In the genomic region with DNA sequence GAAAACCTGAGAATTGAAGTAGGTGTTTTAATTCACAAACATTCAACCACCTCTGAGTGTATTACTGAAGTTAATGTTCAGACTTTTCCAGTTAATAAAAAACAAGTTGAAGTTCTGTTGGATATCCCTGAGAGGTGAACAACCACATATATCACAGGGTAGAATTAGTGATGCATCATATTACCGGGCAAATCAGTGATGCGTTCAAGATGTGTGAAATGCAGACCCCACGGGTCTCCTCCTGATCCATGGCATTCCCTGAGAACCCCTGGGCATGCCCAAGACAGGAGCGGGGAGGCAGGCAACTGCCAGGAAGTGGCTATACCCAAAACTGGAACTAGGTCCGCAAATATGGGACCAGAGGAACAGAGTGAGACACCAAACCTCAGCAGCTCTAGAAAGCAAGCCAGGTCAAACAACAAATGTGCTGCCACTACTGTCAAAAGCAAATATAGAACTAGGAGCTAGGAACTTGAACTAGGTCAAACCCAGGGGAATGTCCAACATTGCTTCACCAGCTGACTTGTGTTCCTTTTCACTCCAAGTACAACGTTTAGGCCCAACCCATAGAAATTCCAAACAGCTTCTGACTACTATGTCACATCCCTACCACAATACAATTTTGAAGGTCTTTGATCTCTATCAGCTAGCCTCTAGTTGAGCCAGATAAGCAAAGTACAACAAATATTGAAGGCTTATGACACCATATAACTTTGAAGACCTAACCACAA, we compare ENCODE assay signal across 1 cellular context.
TF ChIP-seq lines count a peak whose summit lies in the region.

No MANE protein-coding gene starts in this region.

TF ChIP-seq in HepG2, 621 proteins besides CTCF, POLR2A, EP300 and RAD21 (continued from another document and continues in another):
- TF ChIP-seq ZNF597 (CRISPR knock-in tag; IDR thresholded peaks at IDR 0.05) (no peak), GATA4 (IDR thresholded peaks at IDR 0.05; ENCODE audit: borderline replicate concordance, low read depth) (peak; percentile 86), NBN (conservative IDR thresholded peaks at IDR 0.05) (no peak), ERF (CRISPR knock-in tag; IDR thresholded peaks at IDR 0.05) (peak; percentile 47; the same call in 1 of the 2 replicates), ARID3A (IDR thresholded peaks at IDR 0.05; ENCODE audit: low read depth, low read length) (peak; percentile 58; the same call in 1 of the 2 replicates), RARA (CRISPR knock-in tag; IDR thresholded peaks at IDR 0.05) (peak; percentile 98), SP140L (CRISPR knock-in tag; IDR thresholded peaks at IDR 0.05; ENCODE audit: borderline replicate concordance) (0 out of 2 replicates have a peak, but pooled peaks have one; percentile 44), KDM3A (CRISPR knock-in tag; IDR thresholded peaks at IDR 0.05; ENCODE audit: low read depth) (no peak), NR2F6 (IDR thresholded peaks at IDR 0.05) (peak; percentile 86), NR2F6 (CRISPR knock-in tag; IDR thresholded peaks at IDR 0.05) (peak; percentile 65; the same call in 1 of the 2 replicates), ZBTB46 (CRISPR knock-in tag; IDR thresholded peaks at IDR 0.05; ENCODE audit: borderline replicate concordance) (no peak), ZNF263 (CRISPR knock-in tag; IDR thresholded peaks at IDR 0.05) (no peak), ZNF672 (CRISPR knock-in tag; IDR thresholded peaks at IDR 0.05) (no peak), TBL1XR1 (IDR thresholded peaks at IDR 0.05; ENCODE audit: borderline replicate concordance, low read length, partially characterized antibody) (peak; percentile 97), ZNF878 (CRISPR knock-in tag; IDR thresholded peaks at IDR 0.05) (peak; percentile 51; the same call in 1 of the 2 replicates), CHCHD3 (CRISPR knock-in tag; IDR thresholded peaks at IDR 0.05) (no peak), ZZZ3 (CRISPR knock-in tag; IDR thresholded peaks at IDR 0.05; ENCODE audit: borderline replicate concordance) (no peak), TAF1 (CRISPR knock-in tag; IDR thresholded peaks at IDR 0.05) (no peak)
- TF ChIP-seq, protein P1, sequence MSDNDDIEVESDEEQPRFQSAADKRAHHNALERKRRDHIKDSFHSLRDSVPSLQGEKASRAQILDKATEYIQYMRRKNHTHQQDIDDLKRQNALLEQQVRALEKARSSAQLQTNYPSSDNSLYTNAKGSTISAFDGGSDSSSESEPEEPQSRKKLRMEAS (IDR thresholded peaks at IDR 0.05) = 0 out of 2 replicates have a peak, but pooled peaks have one; percentile 33
- TF ChIP-seq, protein P2, sequence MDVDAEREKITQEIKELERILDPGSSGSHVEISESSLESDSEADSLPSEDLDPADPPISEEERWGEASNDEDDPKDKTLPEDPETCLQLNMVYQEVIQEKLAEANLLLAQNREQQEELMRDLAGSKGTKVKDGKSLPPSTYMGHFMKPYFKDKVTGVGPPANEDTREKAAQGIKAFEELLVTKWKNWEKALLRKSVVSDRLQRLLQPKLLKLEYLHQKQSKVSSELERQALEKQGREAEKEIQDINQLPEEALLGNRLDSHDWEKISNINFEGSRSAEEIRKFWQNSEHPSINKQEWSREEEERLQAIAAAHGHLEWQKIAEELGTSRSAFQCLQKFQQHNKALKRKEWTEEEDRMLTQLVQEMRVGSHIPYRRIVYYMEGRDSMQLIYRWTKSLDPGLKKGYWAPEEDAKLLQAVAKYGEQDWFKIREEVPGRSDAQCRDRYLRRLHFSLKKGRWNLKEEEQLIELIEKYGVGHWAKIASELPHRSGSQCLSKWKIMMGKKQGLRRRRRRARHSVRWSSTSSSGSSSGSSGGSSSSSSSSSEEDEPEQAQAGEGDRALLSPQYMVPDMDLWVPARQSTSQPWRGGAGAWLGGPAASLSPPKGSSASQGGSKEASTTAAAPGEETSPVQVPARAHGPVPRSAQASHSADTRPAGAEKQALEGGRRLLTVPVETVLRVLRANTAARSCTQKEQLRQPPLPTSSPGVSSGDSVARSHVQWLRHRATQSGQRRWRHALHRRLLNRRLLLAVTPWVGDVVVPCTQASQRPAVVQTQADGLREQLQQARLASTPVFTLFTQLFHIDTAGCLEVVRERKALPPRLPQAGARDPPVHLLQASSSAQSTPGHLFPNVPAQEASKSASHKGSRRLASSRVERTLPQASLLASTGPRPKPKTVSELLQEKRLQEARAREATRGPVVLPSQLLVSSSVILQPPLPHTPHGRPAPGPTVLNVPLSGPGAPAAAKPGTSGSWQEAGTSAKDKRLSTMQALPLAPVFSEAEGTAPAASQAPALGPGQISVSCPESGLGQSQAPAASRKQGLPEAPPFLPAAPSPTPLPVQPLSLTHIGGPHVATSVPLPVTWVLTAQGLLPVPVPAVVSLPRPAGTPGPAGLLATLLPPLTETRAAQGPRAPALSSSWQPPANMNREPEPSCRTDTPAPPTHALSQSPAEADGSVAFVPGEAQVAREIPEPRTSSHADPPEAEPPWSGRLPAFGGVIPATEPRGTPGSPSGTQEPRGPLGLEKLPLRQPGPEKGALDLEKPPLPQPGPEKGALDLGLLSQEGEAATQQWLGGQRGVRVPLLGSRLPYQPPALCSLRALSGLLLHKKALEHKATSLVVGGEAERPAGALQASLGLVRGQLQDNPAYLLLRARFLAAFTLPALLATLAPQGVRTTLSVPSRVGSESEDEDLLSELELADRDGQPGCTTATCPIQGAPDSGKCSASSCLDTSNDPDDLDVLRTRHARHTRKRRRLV (CRISPR knock-in tag; IDR thresholded peaks at IDR 0.05) = no peak
- TF ChIP-seq, protein P3, sequence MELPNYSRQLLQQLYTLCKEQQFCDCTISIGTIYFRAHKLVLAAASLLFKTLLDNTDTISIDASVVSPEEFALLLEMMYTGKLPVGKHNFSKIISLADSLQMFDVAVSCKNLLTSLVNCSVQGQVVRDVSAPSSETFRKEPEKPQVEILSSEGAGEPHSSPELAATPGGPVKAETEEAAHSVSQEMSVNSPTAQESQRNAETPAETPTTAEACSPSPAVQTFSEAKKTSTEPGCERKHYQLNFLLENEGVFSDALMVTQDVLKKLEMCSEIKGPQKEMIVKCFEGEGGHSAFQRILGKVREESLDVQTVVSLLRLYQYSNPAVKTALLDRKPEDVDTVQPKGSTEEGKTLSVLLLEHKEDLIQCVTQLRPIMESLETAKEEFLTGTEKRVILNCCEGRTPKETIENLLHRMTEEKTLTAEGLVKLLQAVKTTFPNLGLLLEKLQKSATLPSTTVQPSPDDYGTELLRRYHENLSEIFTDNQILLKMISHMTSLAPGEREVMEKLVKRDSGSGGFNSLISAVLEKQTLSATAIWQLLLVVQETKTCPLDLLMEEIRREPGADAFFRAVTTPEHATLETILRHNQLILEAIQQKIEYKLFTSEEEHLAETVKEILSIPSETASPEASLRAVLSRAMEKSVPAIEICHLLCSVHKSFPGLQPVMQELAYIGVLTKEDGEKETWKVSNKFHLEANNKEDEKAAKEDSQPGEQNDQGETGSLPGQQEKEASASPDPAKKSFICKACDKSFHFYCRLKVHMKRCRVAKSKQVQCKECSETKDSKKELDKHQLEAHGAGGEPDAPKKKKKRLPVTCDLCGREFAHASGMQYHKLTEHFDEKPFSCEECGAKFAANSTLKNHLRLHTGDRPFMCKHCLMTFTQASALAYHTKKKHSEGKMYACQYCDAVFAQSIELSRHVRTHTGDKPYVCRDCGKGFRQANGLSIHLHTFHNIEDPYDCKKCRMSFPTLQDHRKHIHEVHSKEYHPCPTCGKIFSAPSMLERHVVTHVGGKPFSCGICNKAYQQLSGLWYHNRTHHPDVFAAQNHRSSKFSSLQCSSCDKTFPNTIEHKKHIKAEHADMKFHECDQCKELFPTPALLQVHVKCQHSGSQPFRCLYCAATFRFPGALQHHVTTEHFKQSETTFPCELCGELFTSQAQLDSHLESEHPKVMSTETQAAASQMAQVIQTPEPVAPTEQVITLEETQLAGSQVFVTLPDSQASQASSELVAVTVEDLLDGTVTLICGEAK (IDR thresholded peaks at IDR 0.05) = no peak
- TF ChIP-seq, protein P3 (CRISPR knock-in tag; IDR thresholded peaks at IDR 0.05) = no peak; the same call in 1 of the 2 replicates
- TF ChIP-seq, protein P4, sequence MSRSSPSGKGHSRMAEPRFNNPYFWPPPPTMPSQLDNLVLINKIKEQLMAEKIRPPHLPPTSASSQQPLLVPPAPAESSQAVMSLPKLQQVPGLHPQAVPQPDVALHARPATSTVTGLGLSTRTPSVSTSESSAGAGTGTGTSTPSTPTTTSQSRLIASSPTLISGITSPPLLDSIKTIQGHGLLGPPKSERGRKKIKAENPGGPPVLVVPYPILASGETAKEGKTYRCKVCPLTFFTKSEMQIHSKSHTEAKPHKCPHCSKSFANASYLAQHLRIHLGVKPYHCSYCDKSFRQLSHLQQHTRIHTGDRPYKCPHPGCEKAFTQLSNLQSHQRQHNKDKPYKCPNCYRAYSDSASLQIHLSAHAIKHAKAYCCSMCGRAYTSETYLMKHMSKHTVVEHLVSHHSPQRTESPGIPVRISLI (CRISPR knock-in tag; IDR thresholded peaks at IDR 0.05; ENCODE audit: borderline replicate concordance) = peak; percentile 16; the same call in 1 of the 2 replicates
- TF ChIP-seq, protein P5, sequence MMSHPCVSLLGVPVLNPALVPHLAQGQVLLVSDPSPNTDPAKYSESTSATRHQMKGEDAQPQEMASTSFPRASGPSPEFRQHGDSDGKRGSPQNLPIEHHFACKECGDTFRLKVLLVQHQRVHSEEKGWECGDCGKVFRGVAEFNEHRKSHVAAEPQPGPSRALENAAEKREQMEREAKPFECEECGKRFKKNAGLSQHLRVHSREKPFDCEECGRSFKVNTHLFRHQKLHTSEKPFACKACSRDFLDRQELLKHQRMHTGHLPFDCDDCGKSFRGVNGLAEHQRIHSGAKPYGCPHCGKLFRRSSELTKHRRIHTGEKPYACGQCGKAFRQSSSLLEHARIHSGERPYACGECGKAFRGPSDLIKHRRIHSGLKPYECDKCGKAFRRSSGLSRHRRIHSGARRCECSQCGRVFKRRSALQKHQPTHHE (CRISPR knock-in tag; IDR thresholded peaks at IDR 0.05; ENCODE audit: borderline replicate concordance) = no peak
- TF ChIP-seq, protein P6, sequence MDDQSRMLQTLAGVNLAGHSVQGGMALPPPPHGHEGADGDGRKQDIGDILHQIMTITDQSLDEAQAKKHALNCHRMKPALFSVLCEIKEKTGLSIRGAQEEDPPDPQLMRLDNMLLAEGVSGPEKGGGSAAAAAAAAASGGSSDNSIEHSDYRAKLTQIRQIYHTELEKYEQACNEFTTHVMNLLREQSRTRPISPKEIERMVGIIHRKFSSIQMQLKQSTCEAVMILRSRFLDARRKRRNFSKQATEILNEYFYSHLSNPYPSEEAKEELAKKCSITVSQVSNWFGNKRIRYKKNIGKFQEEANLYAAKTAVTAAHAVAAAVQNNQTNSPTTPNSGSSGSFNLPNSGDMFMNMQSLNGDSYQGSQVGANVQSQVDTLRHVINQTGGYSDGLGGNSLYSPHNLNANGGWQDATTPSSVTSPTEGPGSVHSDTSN (CRISPR knock-in tag; IDR thresholded peaks at IDR 0.05; ENCODE audit: borderline replicate concordance) = no peak
